2 cellular contexts compared by ENCODE assay signal in genomic region chr11:104534268-104534667, GRCh38.
TF ChIP-seq lines count a peak whose summit lies in the region.

No MANE protein-coding gene starts in this region.

TF ChIP-seq in HCT116, 20 proteins besides CTCF, POLR2A, EP300 and RAD21:
- TF ChIP-seq ZNF274 (IDR thresholded peaks at IDR 0.05; ENCODE audit: low read depth, low read length) (no peak), TCF7L2 (IDR thresholded peaks at IDR 0.05; ENCODE audit: borderline replicate concordance, extremely low read depth, insufficient read depth, insufficient read length) (no peak), EZH2phosphoT487 (IDR thresholded peaks at IDR 0.05; ENCODE audit: borderline replicate concordance) (no peak), CEBPB (IDR thresholded peaks at IDR 0.05; ENCODE audit: low read depth) (no peak), CBX3 (IDR thresholded peaks at IDR 0.05; ENCODE audit: low read depth) (no peak), ZFX (IDR thresholded peaks at IDR 0.05) (no peak), ZBTB33 (IDR thresholded peaks at IDR 0.05; ENCODE audit: extremely low read depth, insufficient replicate concordance, low read length) (no peak)
TF ChIP-seq in HCT116: peak in this region for 0.

TF ChIP-seq in H1, 55 proteins besides CTCF, POLR2A, EP300 and RAD21:
- TF ChIP-seq KDM5A (IDR thresholded peaks at IDR 0.05; ENCODE audit: low read length): no peak
- peak; percentile 55; the same call in 1 of the 2 replicates for TF ChIP-seq BACH1 (IDR thresholded peaks at IDR 0.05; ENCODE audit: low read length)
- no peak for TF ChIP-seq SAP30 (IDR thresholded peaks at IDR 0.05; ENCODE audit: insufficient read depth, insufficient replicate concordance, low read length)
